Comparison of ENCODE assay signal across 25 cellular contexts in the genomic region with DNA sequence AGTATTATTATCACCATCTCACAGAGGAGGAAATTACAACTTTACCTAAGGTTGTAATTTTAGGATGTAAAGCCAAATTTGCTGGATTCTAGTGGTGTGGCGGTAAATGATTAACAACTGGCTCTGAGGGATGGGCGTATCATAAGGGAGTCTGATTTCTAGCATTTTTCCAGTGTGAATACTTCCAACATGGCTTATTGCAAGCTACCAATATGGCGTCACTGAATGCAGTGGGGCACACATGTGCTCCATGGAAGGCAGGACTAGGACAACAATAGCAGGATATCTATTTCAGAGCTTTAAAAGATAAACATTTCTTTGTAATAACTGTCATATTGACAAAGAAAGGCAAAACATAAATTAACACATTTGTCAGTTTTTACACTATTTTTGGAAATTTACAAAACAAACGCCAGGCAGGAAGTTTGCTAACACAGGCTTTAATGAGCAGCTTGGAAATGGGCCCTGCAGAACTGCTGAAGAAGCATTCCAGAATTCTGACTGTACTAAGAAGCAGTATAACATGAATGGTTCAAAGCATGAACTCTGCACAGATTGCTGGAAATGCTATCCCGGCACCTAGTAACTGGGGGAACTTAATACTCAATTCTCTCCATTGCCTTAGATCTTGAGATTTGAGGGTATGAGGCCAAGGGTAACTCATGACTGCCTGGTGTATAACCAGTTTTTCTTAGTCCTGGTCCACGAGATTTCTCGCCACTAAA.
DNase-seq lines count a peak whose midpoint lies in the region; ATAC-seq, FAIRE-seq and TF ChIP-seq lines count a peak whose summit lies in the region.
"Had no signal": no experiment of that assay in that cellular context is flagged by ENCODE, and none has a peak within 500 bp of the region (broad histone marks: within the 10 kb centered on the region; RNA-seq: fewer than 3 reads in every experiment).

No MANE protein-coding gene starts in this region.

- TF ChIP-seq CTCF in bronchial epithelial cell (IDR thresholded peaks at IDR 0.05; ENCODE audit: insufficient read depth, low read length, severe bottlenecking) (no peak), left lung (IDR thresholded peaks at IDR 0.05) (no peak), BE2C (IDR thresholded peaks at IDR 0.05; ENCODE audit: low read depth, low read length) (no peak)

- ATAC-seq in left cardiac atrium (peak; percentile 27 to 67), Right ventricle myocardium superior (ENCODE audit: poor library complexity) (no peak), left lung (peak; percentile 53)
- no peak for ATAC-seq in naive thymus-derived CD4-positive, alpha-beta T cell
- no peak for ATAC-seq in stimulated activated naive CD8-positive, alpha-beta T cell treated with anti-CD3 and anti-CD28 coated beads, Interleukin-15, Interleukin-2, amounts not matched to agents 100 U/mL and 50 U/mL, for 24 hours
- ATAC-seq: A549 had no signal

- H3K9me3 ChIP-seq in left lung: no peaks in the 10 kb centered on the region
- H3K9me3 ChIP-seq in naive thymus-derived CD4-positive, alpha-beta T cell (ENCODE audit: control insufficient read depth in 2 of 3, low read length in 3 of 3): no peaks in the 10 kb centered on the region
- H3K9me3 ChIP-seq in BE2C: no peaks in the 10 kb centered on the region
- H3K9me3 ChIP-seq: A549, ovary, transverse colon had no signal

- no peaks in the 10 kb centered on the region for H3K27me3 Mint-ChIP-seq in naive thymus-derived CD4-positive, alpha-beta T cell
- H3K27me3 Mint-ChIP-seq: CD4-positive, CD25-positive, alpha-beta regulatory T cell had no signal

- DNase-seq in left cardiac atrium (no peak), Right ventricle myocardium superior (no peak), bronchial epithelial cell (ENCODE audit: low read depth) (peak; percentile 68), left lung (no peak), NCI-H1930 (lab: John Stamatoyannopoulos, UW) (no peak), BE2C (no peak)
- DNase-seq in naive thymus-derived CD4-positive, alpha-beta T cell: no peak
- no peak for DNase-seq in stimulated activated naive CD8-positive, alpha-beta T cell treated with anti-CD3 and anti-CD28 coated beads, Interleukin-15, Interleukin-2, amounts not matched to agents 100 U/mL and 50 U/mL, for 24 hours
- DNase-seq: activated CD4-positive, alpha-beta T cell treated with anti-CD3 and anti-CD28 coated beads for 4 hours; activated CD8-positive, alpha-beta memory T cell treated with anti-CD3 and anti-CD28 coated beads, Interleukin-2, amount 50 U/mL, for 48 hours; activated naive CD4-positive, alpha-beta T cell treated with Interleukin-2 at 50 U/mL for 16 hours; CD4-positive, CD25-positive, alpha-beta regulatory T cell; DND-41; dorsolateral prefrontal cortex; KG1; left ventricle myocardium inferior; NCI-H1092 treated with DMSO at 0.1 percent for 48 hours; NCI-H2171; ovary; SHP77 treated with DMSO at 0.1 percent for 48 hours; T-helper 9 cell; transverse colon had no signal

- no peak overlapping the region for H3K27ac ChIP-seq in left lung
- no peak overlapping the region for H3K27ac ChIP-seq in naive thymus-derived CD4-positive, alpha-beta T cell (ENCODE audit: low read depth, low read length)
- H3K27ac ChIP-seq: A549, dorsolateral prefrontal cortex, left ventricle myocardium inferior, ovary, transverse colon had no signal

- H3K4me1 Mint-ChIP-seq in naive thymus-derived CD4-positive, alpha-beta T cell: no peaks in the 10 kb centered on the region
- H3K4me1 Mint-ChIP-seq: brain; CD4-positive, CD25-positive, alpha-beta regulatory T cell had no signal

- H3K36me3 Mint-ChIP-seq in naive thymus-derived CD4-positive, alpha-beta T cell: no peaks in the 10 kb centered on the region
- H3K36me3 Mint-ChIP-seq: brain; CD4-positive, CD25-positive, alpha-beta regulatory T cell had no signal

- CTCF ChIA-PET in naive thymus-derived CD4-positive, alpha-beta T cell (lab: Charles Lee): no interaction called here

- no peak overlapping the region for H3K4me3 ChIP-seq in bronchial epithelial cell (ENCODE audit: low read depth, low read length)
- no peak overlapping the region for H3K4me3 ChIP-seq in left lung
- no peak overlapping the region for H3K4me3 ChIP-seq in naive thymus-derived CD4-positive, alpha-beta T cell (ENCODE audit: low read length)
- H3K4me3 ChIP-seq in BE2C (ENCODE audit: low read depth, low read length): no peak overlapping the region
- H3K4me3 ChIP-seq: A549, dorsolateral prefrontal cortex, left ventricle myocardium inferior, ovary, skin epidermis, transverse colon had no signal

- POLR2A ChIA-PET in naive thymus-derived CD4-positive, alpha-beta T cell (lab: Charles Lee): no interaction called here

- no peak overlapping the region for H3K4me3 Mint-ChIP-seq in naive thymus-derived CD4-positive, alpha-beta T cell
- H3K4me3 Mint-ChIP-seq: brain; CD4-positive, CD25-positive, alpha-beta regulatory T cell had no signal

- H3K27me3 ChIP-seq in bronchial epithelial cell (ENCODE audit: control insufficient read depth, insufficient read depth, low read length) (no peaks in the 10 kb centered on the region), left lung (no peaks in the 10 kb centered on the region), BE2C (no peaks in the 10 kb centered on the region)
- H3K27me3 ChIP-seq in naive thymus-derived CD4-positive, alpha-beta T cell (ENCODE audit: control insufficient read depth in 2 of 2, insufficient read depth in 2 of 2, low read length in 2 of 2): no peaks in the 10 kb centered on the region
- H3K27me3 ChIP-seq: dorsolateral prefrontal cortex, ovary, transverse colon had no signal

- H3K4me1 ChIP-seq in left lung (no peaks in the 10 kb centered on the region), BE2C (peaks cover 5% of the 10 kb centered on the region; the same call in 1 of the 2 replicates)
- no peaks in the 10 kb centered on the region for H3K4me1 ChIP-seq in naive thymus-derived CD4-positive, alpha-beta T cell (ENCODE audit: control insufficient read depth in 2 of 2, insufficient read depth in 2 of 2, low read length in 2 of 2)
- H3K4me1 ChIP-seq: A549, left ventricle myocardium inferior, transverse colon had no signal

- peaks cover 0 to 11% (median 0%) of the 10 kb centered on the region in 11 donors for H3K9me3 Mint-ChIP-seq in naive thymus-derived CD4-positive, alpha-beta T cell

- H3K27ac Mint-ChIP-seq in naive thymus-derived CD4-positive, alpha-beta T cell: no peak overlapping the region
- H3K27ac Mint-ChIP-seq: CD4-positive, CD25-positive, alpha-beta regulatory T cell had no signal

- FAIRE-seq in bronchial epithelial cell (lab: Jason Lieb, UNC): no peak
- FAIRE-seq: A549 had no signal

- intact Hi-C loops in left cardiac atrium (cut with DNase I): no loop called here
- intact Hi-C loops in Right ventricle myocardium superior (cut with DNase I): no loop called here
- intact Hi-C loops in left lung (cut with DNase I): no loop called here
- intact Hi-C loops in naive thymus-derived CD4-positive, alpha-beta T cell (cut with micrococcal nuclease): no loop called here

- H3K36me3 ChIP-seq in bronchial epithelial cell (ENCODE audit: control insufficient read depth, insufficient read depth, low read length) (no peaks in the 10 kb centered on the region), left lung (no peaks in the 10 kb centered on the region), BE2C (no peaks in the 10 kb centered on the region)
- H3K36me3 ChIP-seq in naive thymus-derived CD4-positive, alpha-beta T cell (ENCODE audit: control insufficient read depth in 2 of 3, insufficient read depth in 3 of 3, low read length in 3 of 3): no peaks in the 10 kb centered on the region
- H3K36me3 ChIP-seq: left ventricle myocardium inferior, ovary, transverse colon had no signal

Comparison
In these comparisons a context has a peak if more than half of its experiments do, and no peak if none do; other contexts are left out.
1. ATAC-seq: peak in left cardiac atrium (2 of 2) and left lung (single experiment); none in Right ventricle myocardium superior (single experiment), naive thymus-derived CD4-positive, alpha-beta T cell (single experiment) and stimulated activated naive CD8-positive, alpha-beta T cell treated with anti-CD3 and anti-CD28 coated beads, Interleukin-15, Interleukin-2, amounts not matched to agents 100 U/mL and 50 U/mL, for 24 hours (single experiment).